Comparison of ENCODE assay signal across 20 cellular contexts in the genomic region with DNA sequence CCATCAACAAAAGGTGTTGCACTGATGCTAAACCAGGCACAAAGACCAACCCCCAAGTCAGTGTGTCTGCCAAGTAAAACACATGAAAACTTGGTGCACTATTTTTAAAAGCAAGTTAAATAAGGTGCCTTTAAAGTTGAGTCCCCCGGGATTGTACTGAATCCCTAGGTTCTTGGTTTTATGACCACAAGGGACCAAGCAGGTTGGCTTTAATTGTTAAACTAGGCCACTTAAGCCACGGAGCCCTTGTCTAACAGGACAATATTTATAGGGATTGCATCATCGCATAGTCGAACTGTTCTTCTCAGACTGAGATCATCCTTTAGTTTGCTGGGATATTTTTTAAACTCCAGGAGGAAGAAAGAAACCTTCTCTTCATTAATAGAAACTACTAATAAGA.
A peak's percentile ranks its signal among the peaks of the same experiment; 100 is the strongest.
DNase-seq lines count a peak whose midpoint lies in the region; ATAC-seq and TF ChIP-seq lines count a peak whose summit lies in the region.
"Had no signal": no experiment of that assay in that cellular context is flagged by ENCODE, and none has a peak within 500 bp of the region (broad histone marks: within the 10 kb centered on the region; RNA-seq: fewer than 3 reads in every experiment).

No MANE protein-coding gene starts in this region.

- peak overlapping the region; percentile 29 for H3K4me2 ChIP-seq in Karpas-422 (ENCODE audit: low read depth, low read length, poor library complexity, severe bottlenecking)

- H3K9me2 ChIP-seq in Karpas-422 (replicated peaks; ENCODE audit: insufficient read depth, low read length) = no peaks in the 10 kb centered on the region

- H3K79me2 ChIP-seq in Karpas-422 (ENCODE audit: low read length) = no peaks in the 10 kb centered on the region

- no peaks in the 10 kb centered on the region for H3K4me1 Mint-ChIP-seq in stimulated activated memory B cell treated with anti-CD40 and anti-IgM and Interleukin-4, amounts not matched to agents 10 μg/mL and 1 μg/mL and 100 μg/mL, for 72 hours
- H3K4me1 Mint-ChIP-seq: B cell had no signal

- DNase-seq in DMS53 (lab: John Stamatoyannopoulos, UW) = peak; percentile 15
- DNase-seq in DMS53 treated with DMSO at 0.1 percent for 48 hours (lab: John Stamatoyannopoulos, UW; ENCODE audit: unreplicated experiment) = no peak
- peak; percentile 63 for DNase-seq in Karpas-422
- peak; percentile 12 for DNase-seq in adipocyte (ENCODE audit: low read depth)
- DNase-seq in myocyte (ENCODE audit: low read depth) = peak; percentile 43
- DNase-seq in dorsolateral prefrontal cortex = no peak
- DNase-seq: Caco-2, EL, KBM-7, NCI-H1436, NCI-H1930, NCI-H510A, NCI-H774, Right ventricle myocardium superior had no signal

- no peak overlapping the region for H3K4me3 Mint-ChIP-seq in stimulated activated memory B cell treated with anti-CD40 and anti-IgM and Interleukin-4, amounts not matched to agents 10 μg/mL and 1 μg/mL and 100 μg/mL, for 72 hours
- H3K4me3 Mint-ChIP-seq: B cell; CD4-positive, CD25-positive, alpha-beta regulatory T cell had no signal

- no peaks in the 10 kb centered on the region for H4K20me1 ChIP-seq in Karpas-422 (ENCODE audit: insufficient read depth, low read depth, low read length)

- H3K9me3 ChIP-seq in Karpas-422 (ENCODE audit: low read length) = no peaks in the 10 kb centered on the region
- no peaks in the 10 kb centered on the region for H3K9me3 ChIP-seq in adipocyte (ENCODE audit: control insufficient read depth, low read length)
- H3K9me3 ChIP-seq: Caco-2 had no signal

- H2AFZ ChIP-seq in Karpas-422 (ENCODE audit: low read length) = no peak overlapping the region

- H3K27me3 Mint-ChIP-seq in stimulated activated memory B cell treated with anti-CD40 and anti-IgM and Interleukin-4, amounts not matched to agents 10 μg/mL and 1 μg/mL and 100 μg/mL, for 72 hours = peaks cover 69% of the 10 kb centered on the region

- H3K27me3 ChIP-seq in Karpas-422 (ENCODE audit: low read length) (no peaks in the 10 kb centered on the region), adipocyte (replicated peaks; ENCODE audit: control insufficient read depth, insufficient read depth, low read length) (peaks cover 30% of the 10 kb centered on the region), dorsolateral prefrontal cortex (peaks cover 0 to 2% (median 0%) of the 10 kb centered on the region in 45 donors)

- H3K9ac ChIP-seq in Karpas-422 (ENCODE audit: low read length) (no peak overlapping the region), adipocyte (ENCODE audit: low read length) (no peak overlapping the region)

- H3K36me3 ChIP-seq in Karpas-422 (ENCODE audit: insufficient read depth, low read length) (no peaks in the 10 kb centered on the region), adipocyte (ENCODE audit: control insufficient read depth, insufficient read depth, low read length, severe bottlenecking) (no peaks in the 10 kb centered on the region)

- TF ChIP-seq CTCF in dorsolateral prefrontal cortex (IDR thresholded peaks at IDR 0.05 in 54 of 56, conservative IDR thresholded peaks at IDR 0.05 in 2 of 56; ENCODE audit: low read depth in 1 of 56, partially characterized antibody in 56 of 56) = no peak

- H3K27ac ChIP-seq in Karpas-422 (ENCODE audit: low read length) = no peak overlapping the region
- no peak overlapping the region for H3K27ac ChIP-seq in dorsolateral prefrontal cortex
- H3K27ac ChIP-seq: 22Rv1 had no signal

- no peak overlapping the region for H3K27ac Mint-ChIP-seq in stimulated activated memory B cell treated with anti-CD40 and anti-IgM and Interleukin-4, amounts not matched to agents 10 μg/mL and 1 μg/mL and 100 μg/mL, for 72 hours
- H3K27ac Mint-ChIP-seq: B cell had no signal

- H3K4me1 ChIP-seq in Karpas-422 (ENCODE audit: low read length) (peaks cover 22% of the 10 kb centered on the region), adipocyte (ENCODE audit: control insufficient read depth, insufficient read depth, low read length) (no peaks in the 10 kb centered on the region)
- H3K4me1 ChIP-seq: Caco-2 had no signal

- no peak overlapping the region for H3K4me3 ChIP-seq in Karpas-422 (ENCODE audit: low read length)
- no peak overlapping the region for H3K4me3 ChIP-seq in adipocyte (ENCODE audit: low read length)
- no peak overlapping the region for H3K4me3 ChIP-seq in dorsolateral prefrontal cortex
- H3K4me3 ChIP-seq: GM12878 had no signal

- H3K36me3 Mint-ChIP-seq in stimulated activated memory B cell treated with anti-CD40 and anti-IgM and Interleukin-4, amounts not matched to agents 10 μg/mL and 1 μg/mL and 100 μg/mL, for 72 hours = peaks cover 1% of the 10 kb centered on the region
- H3K36me3 Mint-ChIP-seq: CD4-positive, CD25-positive, alpha-beta regulatory T cell had no signal

- peaks cover 7% of the 10 kb centered on the region for H3K9me3 Mint-ChIP-seq in stimulated activated memory B cell treated with anti-CD40 and anti-IgM and Interleukin-4, amounts not matched to agents 10 μg/mL and 1 μg/mL and 100 μg/mL, for 72 hours

- intact Hi-C loops in dorsolateral prefrontal cortex (cut with DNase I) = no loop called here

- no peak for ATAC-seq in HG03432 (IDR thresholded peaks at IDR 0.05; ENCODE audit: unreplicated experiment)
- no peak for ATAC-seq in stimulated activated memory B cell treated with anti-CD40 and anti-IgM and Interleukin-4, amounts not matched to agents 10 μg/mL and 1 μg/mL and 100 μg/mL, for 72 hours
- ATAC-seq: GM12878 had no signal

Comparison
In these comparisons a context has a peak if more than half of its experiments do, and no peak if none do; other contexts are left out.
1. DNase-seq: peak in DMS53 (single experiment), Karpas-422 (single experiment), adipocyte (single experiment) and myocyte (single experiment); none in DMS53 treated with DMSO at 0.1 percent for 48 hours (single experiment) and dorsolateral prefrontal cortex (0 of 10).